In genomic region chr2:88599527-88599926, GRCh38 we compare ENCODE assay signal across 8 cellular contexts. TPM values are rescaled to one million over a fixed set of nuclear protein-coding genes. Genes with fewer than 3 reads are reported as not detected.
A peak's percentile ranks its signal among the peaks of the same experiment; 100 is the strongest.
DNase-seq lines count a peak whose midpoint lies in the region; ATAC-seq and TF ChIP-seq lines count a peak whose summit lies in the region.

No MANE protein-coding gene starts in this region.

- H3K27ac ChIP-seq in upper lobe of right lung (peak overlapping the region; percentile 33), tibial artery (no peak overlapping the region)

- H3K36me3 ChIP-seq in upper lobe of right lung (no peaks in the 10 kb centered on the region), tibial artery (no peaks in the 10 kb centered on the region)

- H3K4me3 ChIP-seq in upper lobe of right lung (no peak overlapping the region), tibial artery (no peak overlapping the region)

- peaks cover 5% of the 10 kb centered on the region for H3K9me3 Mint-ChIP-seq in glutamatergic neuron (ENCODE audit: unreplicated experiment)

- H3K9me3 ChIP-seq in upper lobe of right lung (no peaks in the 10 kb centered on the region), tibial artery (no peaks in the 10 kb centered on the region)

- no peaks in the 10 kb centered on the region for H3K27me3 Mint-ChIP-seq in glutamatergic neuron (ENCODE audit: unreplicated experiment)

- H3K4me1 Mint-ChIP-seq in glutamatergic neuron (ENCODE audit: low read depth, unreplicated experiment), result peaks cover 61% of the 10 kb centered on the region

- DNase-seq in Right ventricle myocardium superior, result no peak
- no peak for DNase-seq in Right ventricle myocardium inferior (ENCODE audit: missing footprints)
- peak; percentile 32 for DNase-seq in OCI-M1 (lab: John Stamatoyannopoulos, UW)
- no peak for DNase-seq in glutamatergic neuron
- no peak for DNase-seq in upper lobe of right lung
- DNase-seq in activated CD4-positive, alpha-beta T cell treated with anti-CD3 and anti-CD28 coated beads for 1 hour, result no peak
- no peak for DNase-seq in tibial artery
- no peak for DNase-seq in SK-N-DZ (ENCODE audit: low spot score)

- intact Hi-C loops in Right ventricle myocardium superior (cut with DNase I) (no loop called here), Right ventricle myocardium inferior (cut with DNase I) (no loop called here), upper lobe of right lung (cut with DNase I) (no loop called here), tibial artery (cut with DNase I; ENCODE audit: low total_unique reads) (no loop called here)

- peak; percentile 8 for ATAC-seq in Right ventricle myocardium superior (ENCODE audit: poor library complexity)
- no peak for ATAC-seq in Right ventricle myocardium inferior
- no peak for ATAC-seq in upper lobe of right lung

- TF ChIP-seq CTCF in glutamatergic neuron (IDR thresholded peaks at IDR 0.05; ENCODE audit: partially characterized antibody, unreplicated experiment), result no peak
- TF ChIP-seq CTCF in upper lobe of right lung (IDR thresholded peaks at IDR 0.05), result no peak
- TF ChIP-seq CTCF in tibial artery (IDR thresholded peaks at IDR 0.05), result no peak

- H3K36me3 Mint-ChIP-seq in glutamatergic neuron (ENCODE audit: unreplicated experiment), result no peaks in the 10 kb centered on the region

- H3K27ac Mint-ChIP-seq in glutamatergic neuron (ENCODE audit: unreplicated experiment), result peak overlapping the region; percentile 98

- H3K4me1 ChIP-seq in upper lobe of right lung, result peaks cover 19% of the 10 kb centered on the region
- H3K4me1 ChIP-seq in tibial artery, result peaks cover 0 to 37% (median 7%) of the 10 kb centered on the region in 4 donors

- H3K27me3 ChIP-seq in upper lobe of right lung, result no peaks in the 10 kb centered on the region
- H3K27me3 ChIP-seq in tibial artery, result no peaks in the 10 kb centered on the region

- H3K4me3 Mint-ChIP-seq in glutamatergic neuron (ENCODE audit: unreplicated experiment), result peak overlapping the region; percentile 70

RNA-seq across cellular contexts. Expression of gene EIF2AK3, which starts 27.7 kb away (rescaled TPM):
- total RNA-seq in Right ventricle myocardium superior (4.7 TPM), Right ventricle myocardium inferior (4.3 TPM), glutamatergic neuron (ENCODE audit: unreplicated experiment) (129 TPM), upper lobe of right lung (23.4 TPM)
- 20.3 and 21.1 TPM in 2 replicates for polyA plus RNA-seq in SK-N-DZ (2014; cell fraction: cytosol; rRNA removed)
- polyA plus RNA-seq in SK-N-DZ (2014; cell fraction: nucleus; rRNA removed), result 15.0 and 18.8 TPM in 2 replicates
